In the genomic region with DNA sequence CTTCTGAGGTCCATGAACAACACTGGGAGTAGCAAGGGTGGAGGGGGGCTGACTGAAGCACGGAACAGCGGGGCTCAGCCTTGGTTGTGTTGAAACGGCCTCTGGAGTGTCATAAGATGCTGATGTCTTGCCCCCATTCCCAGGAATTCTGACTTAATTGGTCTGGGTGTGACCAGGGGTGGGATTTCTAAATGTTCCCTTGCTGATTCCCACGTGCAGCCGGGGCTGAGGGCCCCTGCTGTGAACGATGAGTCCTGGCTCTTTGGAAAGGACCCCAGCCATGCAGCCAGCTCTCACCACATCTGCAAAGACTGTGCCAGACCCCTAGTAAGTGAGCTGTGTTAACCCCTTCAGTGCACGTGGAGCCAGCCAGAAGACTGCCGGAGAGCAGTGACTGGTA, we compare ENCODE assay signal across 18 cellular contexts. TPM values are rescaled to one million over a fixed set of nuclear protein-coding genes. Genes with fewer than 3 reads are reported as not detected.
DNase-seq lines count a peak whose midpoint lies in the region; ATAC-seq, FAIRE-seq and TF ChIP-seq lines count a peak whose summit lies in the region.
"Had no signal": no experiment of that assay in that cellular context is flagged by ENCODE, and none has a peak within 500 bp of the region (broad histone marks: within the 10 kb centered on the region; RNA-seq: fewer than 3 reads in every experiment).

No MANE protein-coding gene starts in this region.

- peak overlapping the region; percentile 25 for H2AK5ac ChIP-seq in mesenchymal stem cell (ENCODE audit: low read length, severe bottlenecking)

- no peak overlapping the region for H3K23ac ChIP-seq in mesenchymal stem cell (ENCODE audit: low read length in 2 of 2)

- no peaks in the 10 kb centered on the region; a peak in 1 of 5 replicates for H3K27me3 ChIP-seq in HepG2 (ENCODE audit: control insufficient read depth in 1 of 2, insufficient read depth in 2 of 2, low read length in 2 of 2)
- H3K27me3 ChIP-seq in right lobe of liver = no peaks in the 10 kb centered on the region
- H3K27me3 ChIP-seq in mesenchymal stem cell (ENCODE audit: control insufficient read depth in 1 of 2, insufficient read depth in 1 of 2, low read length in 2 of 2) = no peaks in the 10 kb centered on the region
- no peaks in the 10 kb centered on the region for H3K27me3 ChIP-seq in psoas muscle (ENCODE audit: insufficient read depth in 3 of 3, low read length in 2 of 3)
- H3K27me3 ChIP-seq: BLaER1 treated with 17β-estradiol and CSF1 and Interleukin-3, amounts not matched to agents 10 nM and 100 nM; Peyer's patch had no signal

- intact Hi-C loops in HepG2 (cut with micrococcal nuclease; ENCODE audit: unreplicated experiment) (no loop called here), right lobe of liver (cut with DNase I) (no loop called here), psoas muscle (cut with DNase I) (no loop called here)

- H3K4me1 Mint-ChIP-seq in effector memory CD8-positive, alpha-beta T cell (ENCODE audit: low read depth in 2 of 2) = no peaks in the 10 kb centered on the region

- no peak overlapping the region for H3K4me3 ChIP-seq in HepG2 (replicated peaks in 1 of 3; ENCODE audit: insufficient read depth in 1 of 3, low read depth in 2 of 3, low read length in 3 of 3)
- no peak overlapping the region for H3K4me3 ChIP-seq in right lobe of liver
- H3K4me3 ChIP-seq in mesenchymal stem cell (ENCODE audit: insufficient read depth in 1 of 2, low read depth in 1 of 2, low read length in 2 of 2) = no peak overlapping the region
- H3K4me3 ChIP-seq in psoas muscle = no peak overlapping the region
- H3K4me3 ChIP-seq: BLaER1 treated with 17β-estradiol and CSF1 and Interleukin-3, amounts not matched to agents 10 nM and 100 nM; Peyer's patch had no signal

- peak overlapping the region; percentile 21 for H4K8ac ChIP-seq in mesenchymal stem cell (ENCODE audit: low read length)

- H2BK120ac ChIP-seq in mesenchymal stem cell (ENCODE audit: low read depth, low read length) = no peak overlapping the region

- H2BK15ac ChIP-seq in mesenchymal stem cell (ENCODE audit: low read depth, poor library complexity, severe bottlenecking) = no peak overlapping the region

- no peak overlapping the region for H2BK5ac ChIP-seq in mesenchymal stem cell (ENCODE audit: low read depth, low read length, poor library complexity, severe bottlenecking)

- H3K4me1 ChIP-seq in HepG2 (ENCODE audit: insufficient read depth, low read length) (peaks cover 34% of the 10 kb centered on the region), right lobe of liver (peaks cover 0 to 17% (median 7%) of the 10 kb centered on the region in 4 donors), mesenchymal stem cell (ENCODE audit: control insufficient read depth, insufficient read depth, low read depth, low read length) (peaks cover 16% of the 10 kb centered on the region), psoas muscle (peaks cover 19% of the 10 kb centered on the region)

- H3K36me3 ChIP-seq in HepG2 (replicated peaks in 1 of 2; ENCODE audit: control insufficient read depth in 1 of 2, insufficient read depth in 2 of 2, low read length in 2 of 2) = no peaks in the 10 kb centered on the region
- H3K36me3 ChIP-seq in right lobe of liver = no peaks in the 10 kb centered on the region
- no peaks in the 10 kb centered on the region for H3K36me3 ChIP-seq in mesenchymal stem cell (ENCODE audit: control insufficient read depth in 1 of 2, insufficient read depth in 2 of 2, low read depth in 1 of 2, low read length in 2 of 2)
- no peaks in the 10 kb centered on the region for H3K36me3 ChIP-seq in psoas muscle (ENCODE audit: insufficient read depth in 1 of 2, low read depth in 1 of 2)
- H3K36me3 ChIP-seq: BLaER1 treated with 17β-estradiol and CSF1 and Interleukin-3, amounts not matched to agents 10 nM and 100 nM; Peyer's patch had no signal

- no peak for DNase-seq in HepG2 (ENCODE audit: low spot score)
- DNase-seq in right lobe of liver = no peak
- no peak for DNase-seq in mesenchymal stem cell
- peak; percentile 52 to 68 for DNase-seq in psoas muscle
- DNase-seq in effector memory CD8-positive, alpha-beta T cell = no peak
- DNase-seq in NCI-H2171 (lab: John Stamatoyannopoulos, UW) = no peak
- no peak for DNase-seq in NCI-H1092 (lab: John Stamatoyannopoulos, UW)
- DNase-seq: DMS 273 treated with DMSO at 0.1 percent for 48 hours, HCEC 1CT, Kasumi-1, NCI-H1417, NCI-H2029, NCI-H510A, Peyer's patch, SHP77 had no signal

- H3K14ac ChIP-seq in mesenchymal stem cell (ENCODE audit: low read length in 2 of 2) = no peak overlapping the region

- no peak overlapping the region for H3K4me3 Mint-ChIP-seq in effector memory CD8-positive, alpha-beta T cell

- BruUV-seq in HepG2 (replicated peaks; lab: Mats Ljungman, UMichigan) = no TSS peak

- CTCF ChIA-PET in HepG2 (lab: Yijun Ruan, JAX; ENCODE audit: low intra/inter-chr PET ratio, low total read pairs) = no interaction called here

- H3K27me3 Mint-ChIP-seq in effector memory CD8-positive, alpha-beta T cell = peaks cover 0 to 9% of the 10 kb centered on the region in 2 donors

- TF ChIP-seq POLR2A in HepG2 (IDR thresholded peaks at IDR 0.05; ENCODE audit: insufficient read depth in 1 of 2, low read depth in 2 of 2, low read length in 2 of 2) (no peak), right lobe of liver (IDR thresholded peaks at IDR 0.05) (no peak)

- no peak overlapping the region for H2BK12ac ChIP-seq in mesenchymal stem cell (ENCODE audit: low read length in 2 of 2)

- no peak overlapping the region for H3K27ac Mint-ChIP-seq in effector memory CD8-positive, alpha-beta T cell

- 0 out of 2 replicates have a peak overlapping the region, but pooled peaks have one; percentile 3 for H3K4me2 ChIP-seq in HepG2 (ENCODE audit: low read depth, low read length)
- no peak overlapping the region for H3K4me2 ChIP-seq in mesenchymal stem cell (ENCODE audit: low read length, poor library complexity, severe bottlenecking)
- H3K4me2 ChIP-seq: BLaER1 treated with 17β-estradiol and CSF1 and Interleukin-3, amounts not matched to agents 10 nM and 100 nM had no signal

- H3K79me2 ChIP-seq in HepG2 (ENCODE audit: insufficient read depth, low read length) = no peaks in the 10 kb centered on the region

- TF ChIP-seq EP300 in HepG2 (IDR thresholded peaks at IDR 0.05; ENCODE audit: low read depth in 2 of 2, low read length in 2 of 2) (no peak), HepG2 (CRISPR knock-in tag; IDR thresholded peaks at IDR 0.05; ENCODE audit: borderline replicate concordance) (no peak)

- H3K9ac ChIP-seq in HepG2 (ENCODE audit: insufficient read depth, low read depth, low read length) (no peak overlapping the region), mesenchymal stem cell (ENCODE audit: low read length) (no peak overlapping the region)
- H3K9ac ChIP-seq: BLaER1 treated with 17β-estradiol and CSF1 and Interleukin-3, amounts not matched to agents 10 nM and 100 nM had no signal

- peaks cover 3% of the 10 kb centered on the region for H3K36me3 Mint-ChIP-seq in effector memory CD8-positive, alpha-beta T cell (ENCODE audit: insufficient read depth)

- no peaks in the 10 kb centered on the region for H3K9me3 ChIP-seq in HepG2 (ENCODE audit: low read length)
- H3K9me3 ChIP-seq in right lobe of liver = no peaks in the 10 kb centered on the region
- H3K9me3 ChIP-seq in mesenchymal stem cell (ENCODE audit: control insufficient read depth, low read length) = no peaks in the 10 kb centered on the region
- H3K9me3 ChIP-seq in psoas muscle = no peaks in the 10 kb centered on the region
- H3K9me3 ChIP-seq: BLaER1 treated with 17β-estradiol and CSF1 and Interleukin-3, amounts not matched to agents 10 nM and 100 nM; Peyer's patch had no signal

- ATAC-seq in HepG2 (no peak), right lobe of liver (no peak), psoas muscle (peak in 1 of 4 donors; percentile 19), HG03354 (IDR thresholded peaks at IDR 0.05; ENCODE audit: poor library complexity, severe bottlenecking, unreplicated experiment) (no peak)
- no peak for ATAC-seq in effector memory CD8-positive, alpha-beta T cell (replicated peaks)

- POLR2A ChIA-PET in HepG2 (lab: Yijun Ruan, JAX) = interaction anchor here (1.1 kb wide), 1 partner anchor 12 kb away, joined by 5 read pairs; no protein-coding TSS in a partner anchor

- H4K91ac ChIP-seq in mesenchymal stem cell (ENCODE audit: low read length) = no peak overlapping the region

- H4K20me1 ChIP-seq in HepG2 (ENCODE audit: insufficient read depth, low read length) = no peaks in the 10 kb centered on the region
- H4K20me1 ChIP-seq: BLaER1 treated with 17β-estradiol and CSF1 and Interleukin-3, amounts not matched to agents 10 nM and 100 nM had no signal

- H3K79me1 ChIP-seq in mesenchymal stem cell (replicated peaks; ENCODE audit: low read length, poor library complexity, severe bottlenecking) = no peaks in the 10 kb centered on the region

- no peak for TF ChIP-seq CTCF in HepG2 (CRISPR knock-in tag; IDR thresholded peaks at IDR 0.05)
- no peak for TF ChIP-seq CTCF in right lobe of liver (IDR thresholded peaks at IDR 0.05)
- TF ChIP-seq CTCF in psoas muscle (IDR thresholded peaks at IDR 0.05) = no peak

- no peak for FAIRE-seq in HepG2 (lab: Jason Lieb, UNC)

- WGBS in HepG2 (ENCODE audit: low lambda C conversion rate) = 32% methylated on average over 7 of the region's 8 CpGs
- 60% methylated on average over 2 of the region's 8 CpGs for whole genome bisulfite sequencing in right lobe of liver (ENCODE audit: insufficient coverage, low coverage, low lambda C conversion rate, missing lambda C conversion rate)
- WGBS in mesenchymal stem cell = 52% methylated on average over 8 of the region's 8 CpGs
- 69 to 84% (median 75%) methylated on average over 8 of the region's 8 CpGs for WGBS in psoas muscle, 3 donors

- no peak overlapping the region for H3K4ac ChIP-seq in mesenchymal stem cell (ENCODE audit: low read depth in 1 of 2, low read length in 2 of 2)

- in situ Hi-C loops in HepG2 (cut with HindIII; ENCODE audit: extremely low pct_ligation_motif_present, low pct_unique_long_range_greater_than_20kb) = no loop called here

- no peak overlapping the region for H3K27ac ChIP-seq in HepG2 (ENCODE audit: extremely low read length, insufficient read depth, low read length)
- no peak overlapping the region for H3K27ac ChIP-seq in right lobe of liver
- no peak overlapping the region for H3K27ac ChIP-seq in mesenchymal stem cell (ENCODE audit: low read length, poor library complexity, severe bottlenecking)
- no peak overlapping the region for H3K27ac ChIP-seq in psoas muscle
- H3K27ac ChIP-seq: 22Rv1; BLaER1 treated with 17β-estradiol and CSF1 and Interleukin-3, amounts not matched to agents 10 nM and 100 nM; Peyer's patch had no signal

- TF ChIP-seq RAD21 in HepG2 (CRISPR knock-in tag; IDR thresholded peaks at IDR 0.05) = no peak

- no peak overlapping the region for H3K18ac ChIP-seq in mesenchymal stem cell (ENCODE audit: low read depth in 1 of 2, low read length in 2 of 2)

- no peaks in the 10 kb centered on the region for H3K9me3 Mint-ChIP-seq in effector memory CD8-positive, alpha-beta T cell

- H2AFZ ChIP-seq in HepG2 (ENCODE audit: low read length) (no peak overlapping the region), mesenchymal stem cell (ENCODE audit: low read depth, low read length) (no peak overlapping the region)

RNA-seq across cellular contexts. Expression of a gene that starts 28.6 kb away (rescaled TPM):
- not detected in 2 replicates for total RNA-seq in HepG2 (2016; rRNA removed; fragmentation: Illumina TruSeq; extraction: Trizol)
- not detected in 2 replicates for total RNA-seq in HepG2 (2016; cell fraction: cytosol; rRNA removed; fragmentation: Illumina TruSeq; extraction: Trizol; ENCODE audit: low read depth)
- total RNA-seq in HepG2 (2016; cell fraction: insoluble cytoplasmic fraction; rRNA removed; fragmentation: Illumina TruSeq; extraction: Trizol) = not detected in 2 replicates
- total RNA-seq in HepG2 (2016; cell fraction: membrane; rRNA removed; fragmentation: Illumina TruSeq; extraction: Trizol) = not detected in 2 replicates
- total RNA-seq in HepG2 (2016; cell fraction: nucleus; rRNA removed; fragmentation: Illumina TruSeq; extraction: Trizol) = not detected in 2 replicates
- 0.05 TPM in 1 of 2 replicates, not detected in the other for polyA plus RNA-seq in HepG2 (2011; rRNA removed)
- polyA plus RNA-seq in HepG2 (2011; cell fraction: cytosol; rRNA removed) = not detected in 2 replicates
- 0.07 TPM in 1 of 2 replicates, not detected in the other for polyA plus RNA-seq in HepG2 (2011; cell fraction: nucleus; rRNA removed)
- polyA plus RNA-seq in HepG2 (2012) = not detected in 2 replicates
- not detected in 2 replicates for polyA plus RNA-seq in HepG2 (2016; cell fraction: cytosol; fragmentation: Illumina TruSeq; extraction: Trizol; ENCODE audit: low read depth)
- polyA plus RNA-seq in HepG2 (2016; cell fraction: insoluble cytoplasmic fraction; fragmentation: Illumina TruSeq; extraction: Trizol; ENCODE audit: low read depth) = not detected in 2 replicates
- not detected in 2 replicates for polyA plus RNA-seq in HepG2 (2016; cell fraction: membrane; fragmentation: Illumina TruSeq; extraction: Trizol; ENCODE audit: low read depth)
- not detected in 2 replicates for polyA plus RNA-seq in HepG2 (2016; cell fraction: nucleus; fragmentation: Illumina TruSeq; extraction: Trizol; ENCODE audit: insufficient read depth, low read depth)
- polyA minus RNA-seq in HepG2 (2011; rRNA and poly(A)+ RNA removed; ENCODE audit: low replicate concordance) = 2.4 TPM in 1 of 2 replicates, not detected in the other
- not detected in 2 replicates for polyA minus RNA-seq in HepG2 (2011; cell fraction: cytosol; rRNA and poly(A)+ RNA removed)
- polyA minus RNA-seq in HepG2 (2011; cell fraction: nucleus; rRNA and poly(A)+ RNA removed) = not detected in 2 replicates
- 10 to 100 TPM in 1 of 6 experiments, 1 to 10 TPM in 5; 3.6 to 11.1 (median 8.5) TPM for total RNA-seq in right lobe of liver
- 2.1 TPM for polyA plus RNA-seq in mesenchymal stem cell (2013, experiment 1 of 2)
- polyA plus RNA-seq in mesenchymal stem cell (2013, experiment 2 of 2) = 2.1 TPM
- total RNA-seq in psoas muscle = 10 to 100 TPM; 10.8 to 19.6 (median 12.4) TPM
- 10 to 100 TPM; 10.1 to 16.4 (median 11.4) TPM for polyA plus RNA-seq in psoas muscle

Comparison
In these comparisons a context has a peak if more than half of its experiments do, and no peak if none do; other contexts are left out.
1. DNase-seq: peak in psoas muscle (2 of 2); none in HepG2 (single experiment), right lobe of liver (0 of 3), mesenchymal stem cell (single experiment), effector memory CD8-positive, alpha-beta T cell (0 of 3), NCI-H2171 (single experiment) and NCI-H1092 (single experiment).